ENCODE assay signal across 31 cellular contexts in the genomic region with DNA sequence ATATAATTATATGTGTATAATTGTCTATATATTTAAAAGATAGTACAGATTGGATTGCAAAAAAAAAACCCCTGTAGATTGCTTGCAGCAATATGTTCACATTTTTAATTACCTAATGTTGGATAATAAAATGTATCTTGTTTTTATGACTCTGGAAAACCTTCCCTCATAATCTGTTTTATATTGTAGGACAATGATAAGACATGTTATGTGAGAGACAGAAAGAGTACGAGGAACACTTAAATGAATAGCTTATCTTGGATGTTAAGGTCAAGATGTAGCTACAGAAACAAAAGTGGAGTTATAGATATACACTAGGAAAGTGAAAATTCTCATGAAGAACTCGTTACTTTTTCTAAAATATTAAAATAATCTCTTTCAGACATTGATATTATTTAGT.
"Had no signal": no experiment of that assay in that cellular context is flagged by ENCODE, and none has a peak within 500 bp of the region (broad histone marks: within the 10 kb centered on the region; RNA-seq: fewer than 3 reads in every experiment).

No MANE protein-coding gene starts in this region.

- DNase-seq: naive thymus-derived CD4-positive, alpha-beta T cell; natural killer cell; occipital lobe; posterior cingulate gyrus; psoas muscle; right cardiac atrium; right lobe of liver; sigmoid colon; spleen; stimulated activated CD4-positive, alpha-beta T cell treated with anti-CD3 and anti-CD28 coated beads, Interleukin-12 subunit alpha, Interleukin-12 subunit beta, amount 100 ng/mL, for 4 hours; stimulated activated CD4-positive, alpha-beta T cell treated with anti-CD3 and anti-CD28 coated beads, Interleukin-1b, Interleukin-23, amount 100 ng/mL, for 48 hours; stimulated activated CD4-positive, alpha-beta T cell treated with anti-CD3 and anti-CD28 coated beads, Interleukin-4, amount 100 ng/mL, for 1 hour; stimulated activated CD4-positive, alpha-beta T cell treated with anti-CD3 and anti-CD28 coated beads, Interleukin-4, amount 100 ng/mL, for 4 hours; stimulated activated CD8-positive, alpha-beta memory T cell treated with anti-CD3 and anti-CD28 coated beads, Interleukin-4, amount 100 ng/mL, for 48 hours; stimulated activated naive CD4-positive, alpha-beta T cell; stimulated activated naive CD8-positive, alpha-beta T cell treated with anti-CD3 and anti-CD28 coated beads, Interleukin-15, amount 100 ng/mL, for 72 hours; stimulated activated naive CD8-positive, alpha-beta T cell treated with anti-CD3 and anti-CD28 coated beads, Interleukin-15, Interleukin-2, amounts not matched to agents 100 U/mL and 50 U/mL, for 24 hours; substantia nigra; testis; tibial artery; transverse colon; upper lobe of right lung; uterus had no signal

- H3K27me3 ChIP-seq: neural progenitor cell, right lobe of liver, sigmoid colon, spleen, suprapubic skin, testis, tibial artery, transverse colon, upper lobe of right lung, uterus had no signal

- ATAC-seq: naive thymus-derived CD4-positive, alpha-beta T cell; natural killer cell; psoas muscle; right cardiac atrium; right lobe of liver; stimulated activated memory B cell treated with anti-CD40 and anti-IgM and Interleukin-4, amounts not matched to agents 10 μg/mL and 1 μg/mL and 100 μg/mL, for 72 hours; stimulated activated naive CD8-positive, alpha-beta T cell treated with anti-CD3 and anti-CD28 coated beads, Interleukin-15, amount 100 ng/mL, for 72 hours; stimulated activated naive CD8-positive, alpha-beta T cell treated with anti-CD3 and anti-CD28 coated beads, Interleukin-15, Interleukin-2, amounts not matched to agents 100 U/mL and 50 U/mL, for 24 hours; upper lobe of right lung had no signal

- H3K9me3 Mint-ChIP-seq: neural progenitor cell; stimulated activated memory B cell treated with anti-CD40 and anti-IgM and Interleukin-4, amounts not matched to agents 10 μg/mL and 1 μg/mL and 100 μg/mL, for 72 hours; type B pancreatic cell had no signal

- H3K36me3 Mint-ChIP-seq: natural killer cell; neural progenitor cell; stimulated activated memory B cell treated with anti-CD40 and anti-IgM and Interleukin-4, amounts not matched to agents 10 μg/mL and 1 μg/mL and 100 μg/mL, for 72 hours; type B pancreatic cell had no signal

- H3K36me3 ChIP-seq: neural progenitor cell, right lobe of liver, sigmoid colon, spleen, suprapubic skin, tibial artery, transverse colon, upper lobe of right lung, uterus had no signal

- H3K4me3 Mint-ChIP-seq: naive thymus-derived CD4-positive, alpha-beta T cell; natural killer cell; nephron; neural progenitor cell; stimulated activated memory B cell treated with anti-CD40 and anti-IgM and Interleukin-4, amounts not matched to agents 10 μg/mL and 1 μg/mL and 100 μg/mL, for 72 hours; stimulated activated naive CD8-positive, alpha-beta T cell treated with anti-CD3 and anti-CD28 coated beads, Interleukin-15, amount 100 ng/mL, for 72 hours; type B pancreatic cell had no signal

- H3K4me3 ChIP-seq: neural progenitor cell, psoas muscle, right lobe of liver, sigmoid colon, smooth muscle cell, spleen, suprapubic skin, testis, tibial artery, transverse colon, upper lobe of right lung, uterus had no signal

- H3K4me2 ChIP-seq: neural progenitor cell, smooth muscle cell had no signal

- H3K4me1 Mint-ChIP-seq: naive thymus-derived CD4-positive, alpha-beta T cell; natural killer cell; neural progenitor cell; stimulated activated memory B cell treated with anti-CD40 and anti-IgM and Interleukin-4, amounts not matched to agents 10 μg/mL and 1 μg/mL and 100 μg/mL, for 72 hours; stimulated activated naive CD8-positive, alpha-beta T cell treated with anti-CD3 and anti-CD28 coated beads, Interleukin-15, amount 100 ng/mL, for 72 hours had no signal

- H3K27ac Mint-ChIP-seq: naive thymus-derived CD4-positive, alpha-beta T cell; natural killer cell; nephron; neural progenitor cell; progenitor cell of endocrine pancreas; stimulated activated memory B cell treated with anti-CD40 and anti-IgM and Interleukin-4, amounts not matched to agents 10 μg/mL and 1 μg/mL and 100 μg/mL, for 72 hours; stimulated activated naive CD8-positive, alpha-beta T cell treated with anti-CD3 and anti-CD28 coated beads, Interleukin-15, amount 100 ng/mL, for 72 hours; type B pancreatic cell had no signal

- H3K9ac ChIP-seq: neural progenitor cell, parathyroid adenoma had no signal

- H3K27ac ChIP-seq: neural progenitor cell, parathyroid adenoma, psoas muscle, right lobe of liver, sigmoid colon, spleen, suprapubic skin, testis, tibial artery, transverse colon, upper lobe of right lung, uterus had no signal

- H3K4me1 ChIP-seq: neural progenitor cell, parathyroid adenoma, psoas muscle, right lobe of liver, sigmoid colon, suprapubic skin, tibial artery, upper lobe of right lung, uterus had no signal

- H3K27me3 Mint-ChIP-seq: naive thymus-derived CD4-positive, alpha-beta T cell; progenitor cell of endocrine pancreas; stimulated activated memory B cell treated with anti-CD40 and anti-IgM and Interleukin-4, amounts not matched to agents 10 μg/mL and 1 μg/mL and 100 μg/mL, for 72 hours; stimulated activated naive CD8-positive, alpha-beta T cell treated with anti-CD3 and anti-CD28 coated beads, Interleukin-15, amount 100 ng/mL, for 72 hours; type B pancreatic cell had no signal

- H2AFZ ChIP-seq: neural progenitor cell, parathyroid adenoma had no signal

- H3K9me3 ChIP-seq: psoas muscle, right lobe of liver, sigmoid colon, suprapubic skin, testis, tibial artery, transverse colon, upper lobe of right lung, uterus had no signal
